ENCODE assay signal across 11 cellular contexts in the genomic region with DNA sequence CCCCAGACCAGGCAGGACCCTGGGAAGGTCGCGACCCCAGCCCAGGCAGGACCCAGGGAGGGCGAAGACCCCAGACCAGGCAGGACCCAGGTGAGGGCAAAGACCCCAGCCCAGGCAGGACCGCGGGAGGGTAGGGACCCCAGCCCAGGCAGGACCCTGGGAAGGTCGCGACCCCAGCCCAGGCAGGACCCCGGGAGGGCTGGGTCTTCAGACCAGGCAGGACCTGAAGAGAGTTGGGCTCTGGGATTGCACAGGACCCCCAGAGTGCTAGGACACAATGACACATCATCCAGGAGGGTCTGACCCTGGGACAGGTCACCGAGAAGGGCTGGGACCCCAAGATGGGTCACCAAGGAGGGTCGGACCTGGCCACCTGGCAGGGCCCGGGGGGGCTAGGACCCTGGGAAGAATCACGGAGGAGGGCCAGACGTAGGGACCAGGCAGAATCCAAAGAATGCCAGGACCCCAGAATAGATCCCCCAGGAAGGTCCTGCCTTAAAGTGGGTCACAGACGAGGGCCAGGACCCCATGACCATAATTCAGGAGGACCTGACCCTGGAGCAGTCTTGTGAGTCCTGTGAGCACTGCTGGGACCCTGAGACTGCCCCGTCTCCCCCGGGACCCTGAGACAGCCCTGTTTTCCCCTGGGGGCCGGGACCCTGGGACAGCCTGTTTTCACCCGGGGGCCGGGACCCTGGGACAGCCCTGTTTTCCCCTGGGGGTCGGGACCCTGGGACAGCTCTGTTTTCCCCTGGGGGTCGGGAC. TPM values are rescaled to one million over a fixed set of nuclear protein-coding genes. Genes with fewer than 3 reads are reported as not detected.
DNase-seq lines count a peak whose midpoint lies in the region; ATAC-seq and TF ChIP-seq lines count a peak whose summit lies in the region.
"Had no signal": no experiment of that assay in that cellular context is flagged by ENCODE, and none has a peak within 500 bp of the region (broad histone marks: within the 10 kb centered on the region; RNA-seq: fewer than 3 reads in every experiment).

No MANE protein-coding gene starts in this region.

- H3K27ac Mint-ChIP-seq in natural killer cell: peak overlapping the region in 1 of 2 donors; percentile 63
- H3K27ac Mint-ChIP-seq in natural killer cell treated with Interleukin-12 subunit alpha and Interleukin-12 subunit beta and Interleukin-15 and Interleukin-18, amount 100 ng/mL, for 72 hours: no peak overlapping the region

- H3K4me1 ChIP-seq in duodenal mucosa (ENCODE audit: control insufficient read depth in 1 of 2, insufficient read depth in 2 of 2, low read length in 2 of 2): peaks cover 12 to 22% of the 10 kb centered on the region in 2 donors
- peaks cover 24% of the 10 kb centered on the region for H3K4me1 ChIP-seq in muscle layer of colon (ENCODE audit: insufficient read depth, low read length)

- H3K27me3 ChIP-seq in duodenal mucosa (ENCODE audit: control insufficient read depth in 1 of 2, insufficient read depth in 2 of 2, low read length in 2 of 2): no peaks in the 10 kb centered on the region
- no peaks in the 10 kb centered on the region for H3K27me3 ChIP-seq in muscle layer of colon (ENCODE audit: control insufficient read depth in 1 of 2, insufficient read depth in 2 of 2, low read length in 2 of 2)
- H3K27me3 ChIP-seq: testis had no signal

- H3K27ac ChIP-seq in duodenal mucosa (ENCODE audit: low read depth, low read length) (no peak overlapping the region), muscle layer of colon (ENCODE audit: low read depth, low read length) (peak overlapping the region; percentile 32)

- H3K4me3 Mint-ChIP-seq in natural killer cell: peak overlapping the region; percentile 31
- no peak overlapping the region for H3K4me3 Mint-ChIP-seq in natural killer cell treated with Interleukin-12 subunit alpha and Interleukin-12 subunit beta and Interleukin-15 and Interleukin-18, amount 100 ng/mL, for 72 hours

- H3K4me1 Mint-ChIP-seq in natural killer cell: peaks cover 13 to 38% of the 10 kb centered on the region in 2 donors
- H3K4me1 Mint-ChIP-seq in natural killer cell treated with Interleukin-12 subunit alpha and Interleukin-12 subunit beta and Interleukin-15 and Interleukin-18, amount 100 ng/mL, for 72 hours (ENCODE audit: low read depth in 2 of 2): peaks cover 19 to 23% of the 10 kb centered on the region in 2 donors

- no peaks in the 10 kb centered on the region for H3K27me3 Mint-ChIP-seq in natural killer cell (ENCODE audit: low read depth in 2 of 2)
- no peaks in the 10 kb centered on the region for H3K27me3 Mint-ChIP-seq in natural killer cell treated with Interleukin-12 subunit alpha and Interleukin-12 subunit beta and Interleukin-15 and Interleukin-18, amount 100 ng/mL, for 72 hours

- intact Hi-C loops in natural killer cell (cut with micrococcal nuclease): loop anchor here (5.0 kb wide), 1 partner anchor 75 kb away; no protein-coding TSS in a partner anchor

- H3K4me3 ChIP-seq in duodenal mucosa (ENCODE audit: low read depth in 1 of 2, low read length in 2 of 2) (peak overlapping the region; percentile 43 to 62), muscle layer of colon (ENCODE audit: low read depth in 1 of 2, low read length in 2 of 2) (peak overlapping the region; percentile 21 to 80)

- H3K9me3 ChIP-seq in duodenal mucosa (ENCODE audit: control insufficient read depth in 1 of 2, low read length in 2 of 2) (no peaks in the 10 kb centered on the region), muscle layer of colon (ENCODE audit: low read length) (no peaks in the 10 kb centered on the region)
- H3K9me3 ChIP-seq: testis had no signal

- H3K36me3 ChIP-seq in duodenal mucosa (ENCODE audit: control insufficient read depth in 1 of 2, insufficient read depth in 2 of 2, low read length in 2 of 2) (peaks cover 3 to 8% of the 10 kb centered on the region in 2 donors), muscle layer of colon (ENCODE audit: insufficient read depth, low read length) (no peaks in the 10 kb centered on the region)

- TF ChIP-seq CTCF in natural killer cell (IDR thresholded peaks at IDR 0.05): no peak

- H3K9ac ChIP-seq in duodenal mucosa (ENCODE audit: low read depth in 1 of 2, low read length in 2 of 2) (peak overlapping the region; percentile 47 to 97), muscle layer of colon (ENCODE audit: low read length) (peak overlapping the region; percentile 76)

- no peaks in the 10 kb centered on the region for H3K36me3 Mint-ChIP-seq in natural killer cell
- no peaks in the 10 kb centered on the region for H3K36me3 Mint-ChIP-seq in natural killer cell treated with Interleukin-12 subunit alpha and Interleukin-12 subunit beta and Interleukin-15 and Interleukin-18, amount 100 ng/mL, for 72 hours

- DNase-seq in natural killer cell (no peak), amniotic stem cell (lab: John Stamatoyannopoulos, UW) (no peak), LoVo (ENCODE audit: low spot score) (no peak)
- no peak for DNase-seq in natural killer cell treated with Interleukin-12 subunit alpha and Interleukin-12 subunit beta and Interleukin-15 and Interleukin-18, amount 100 ng/mL, for 72 hours (ENCODE audit: low spot score)
- no peak for DNase-seq in activated CD4-positive, alpha-beta T cell treated with anti-CD3 and anti-CD28 coated beads for 1 hour
- DNase-seq: activated CD4-positive, alpha-beta T cell treated with anti-CD3 and anti-CD28 coated beads for 4 hours; NCI-H226; testis had no signal

- ATAC-seq in natural killer cell: no peak
- no peak for ATAC-seq in natural killer cell treated with Interleukin-12 subunit alpha and Interleukin-12 subunit beta and Interleukin-15 and Interleukin-18, amount 100 ng/mL, for 72 hours
- ATAC-seq in HG02610 (IDR thresholded peaks at IDR 0.05; ENCODE audit: unreplicated experiment): no peak

- no peaks in the 10 kb centered on the region for H3K9me3 Mint-ChIP-seq in natural killer cell
- no peaks in the 10 kb centered on the region for H3K9me3 Mint-ChIP-seq in natural killer cell treated with Interleukin-12 subunit alpha and Interleukin-12 subunit beta and Interleukin-15 and Interleukin-18, amount 100 ng/mL, for 72 hours

RNA-seq across cellular contexts. Expression of a gene that starts 1.4 kb away (rescaled TPM):
- 100 to 1,000 TPM in 1 of 3 donors, 10 to 100 TPM in 2; 71.2 to 101 (median 97.2) TPM for total RNA-seq in natural killer cell
- 10 to 100 TPM; 50.6 to 54.3 TPM for total RNA-seq in natural killer cell treated with Interleukin-12 subunit alpha and Interleukin-12 subunit beta and Interleukin-15 and Interleukin-18, amount 100 ng/mL, for 72 hours

RNA-seq across cellular contexts. Expression of a gene that starts 18.1 kb away (rescaled TPM):
- total RNA-seq in natural killer cell: 10 to 100 TPM; 10.0 to 14.9 (median 10.4) TPM
- 10 to 100 TPM; 10.5 to 15.9 TPM for total RNA-seq in natural killer cell treated with Interleukin-12 subunit alpha and Interleukin-12 subunit beta and Interleukin-15 and Interleukin-18, amount 100 ng/mL, for 72 hours

RNA-seq across cellular contexts. Expression of a gene that starts 32.7 kb away (rescaled TPM):
- 10 to 100 TPM; 23.4 to 39.5 (median 30.1) TPM for total RNA-seq in natural killer cell
- 10 to 100 TPM; 13.5 to 24.6 TPM for total RNA-seq in natural killer cell treated with Interleukin-12 subunit alpha and Interleukin-12 subunit beta and Interleukin-15 and Interleukin-18, amount 100 ng/mL, for 72 hours

RNA-seq across cellular contexts. Expression of a gene that starts 32.9 kb away (rescaled TPM):
- 100 to 1,000 TPM; 114 to 140 (median 136) TPM for total RNA-seq in natural killer cell
- total RNA-seq in natural killer cell treated with Interleukin-12 subunit alpha and Interleukin-12 subunit beta and Interleukin-15 and Interleukin-18, amount 100 ng/mL, for 72 hours: 100 to 1,000 TPM; 187 to 224 TPM
